In genomic region chr22:27844256-27844655, GRCh38 we compare ENCODE assay signal across 17 cellular contexts. TPM values are rescaled to one million over a fixed set of nuclear protein-coding genes. Genes with fewer than 3 reads are reported as not detected.
A peak's percentile ranks its signal among the peaks of the same experiment; 100 is the strongest.
DNase-seq lines count a peak whose midpoint lies in the region; TF ChIP-seq lines count a peak whose summit lies in the region.
"Had no signal": no experiment of that assay in that cellular context is flagged by ENCODE, and none has a peak within 500 bp of the region (broad histone marks: within the 10 kb centered on the region; RNA-seq: fewer than 3 reads in every experiment).

No MANE protein-coding gene starts in this region.

- TF ChIP-seq CTCF in HEK293 (tag by site-specific recombination; IDR thresholded peaks at IDR 0.05) (no peak), endodermal cell (conservative IDR thresholded peaks at IDR 0.05) (no peak), ovary (IDR thresholded peaks at IDR 0.05) (no peak), transverse colon (IDR thresholded peaks at IDR 0.05) (no peak)

- DNase-seq in D341Med (ENCODE audit: low spot score) (peak; percentile 9), endodermal cell (peak; percentile 43), ovary (no peak), transverse colon (no peak), NCI-H2227 (lab: John Stamatoyannopoulos, UW; ENCODE audit: unreplicated experiment) (no peak), NCI-H345 treated with DMSO at 0.1 percent for 48 hours (lab: John Stamatoyannopoulos, UW; ENCODE audit: unreplicated experiment) (no peak)
- DNase-seq in activated CD4-positive, alpha-beta T cell treated with anti-CD3 and anti-CD28 coated beads for 48 hours: no peak
- DNase-seq: ACHN; BE2C; C1 segment of cervical spinal cord; CD4-positive, CD25-positive, alpha-beta regulatory T cell; CD8-positive, alpha-beta memory T cell; COR-L47; H9 had no signal

- peaks cover 17% of the 10 kb centered on the region for H3K4me1 Mint-ChIP-seq in endodermal cell

- intact Hi-C loops in ovary (cut with DNase I): no loop called here
- intact Hi-C loops in transverse colon (cut with DNase I; ENCODE audit: low total_unique reads): no loop called here

- TF ChIP-seq POLR2A in ovary (IDR thresholded peaks at IDR 0.05) (no peak), transverse colon (IDR thresholded peaks at IDR 0.05) (no peak)

- peaks cover 2% of the 10 kb centered on the region for H3K27me3 Mint-ChIP-seq in endodermal cell (ENCODE audit: insufficient read depth)
- H3K27me3 Mint-ChIP-seq: CD4-positive, CD25-positive, alpha-beta regulatory T cell; CD8-positive, alpha-beta memory T cell; IgD-negative memory B cell had no signal

- H3K27me3 ChIP-seq in endodermal cell (ENCODE audit: control insufficient read depth, insufficient read depth, low read length, poor library complexity, severe bottlenecking) (no peaks in the 10 kb centered on the region), ovary (no peaks in the 10 kb centered on the region), transverse colon (no peaks in the 10 kb centered on the region)
- H3K27me3 ChIP-seq: BE2C had no signal

- no peak overlapping the region for H3K9ac ChIP-seq in endodermal cell (ENCODE audit: extremely low read depth, low read length, poor library complexity, severe bottlenecking)

- H3K4me3 ChIP-seq in HEK293 (ENCODE audit: low read depth, low read length) (no peak overlapping the region), endodermal cell (ENCODE audit: low read length) (no peak overlapping the region), ovary (no peak overlapping the region), transverse colon (no peak overlapping the region)

- CTCF ChIA-PET in HEK293 (lab: Yijun Ruan, JAX): interaction anchor here (0.5 to 0.6 kb wide), 2 partner anchors 144 to 481 kb away, joined by 3 read pairs; no protein-coding TSS in a partner anchor

- no peaks in the 10 kb centered on the region for H3K4me1 ChIP-seq in HEK293 (ENCODE audit: control insufficient read depth, insufficient read depth, low read length)
- peaks cover 5% of the 10 kb centered on the region for H3K4me1 ChIP-seq in endodermal cell (ENCODE audit: control insufficient read depth, insufficient read depth, low read length)
- peaks cover 6% of the 10 kb centered on the region for H3K4me1 ChIP-seq in ovary (ENCODE audit: insufficient read depth)
- no peaks in the 10 kb centered on the region for H3K4me1 ChIP-seq in transverse colon

- no peak overlapping the region for H3K27ac ChIP-seq in HEK293 (ENCODE audit: extremely low read depth, low read depth, low read length)
- no peak overlapping the region for H3K27ac ChIP-seq in endodermal cell (ENCODE audit: low read depth, low read length)
- peak overlapping the region; percentile 17 to 71 for H3K27ac ChIP-seq in ovary
- no peak overlapping the region for H3K27ac ChIP-seq in transverse colon

- TF ChIP-seq EP300 in ovary (IDR thresholded peaks at IDR 0.05) (no peak), transverse colon (IDR thresholded peaks at IDR 0.05; ENCODE audit: low read depth) (no peak)

- POLR2A ChIA-PET in HEK293 (lab: Yijun Ruan, JAX): no interaction called here

- peaks cover 13% of the 10 kb centered on the region for H3K36me3 Mint-ChIP-seq in endodermal cell (ENCODE audit: low read depth)

- in situ Hi-C loops in transverse colon (cut with MboI; ENCODE audit: low pct_ligation_motif_present in 1 of 4, low pct_unique_long_range_greater_than_20kb in 1 of 4, low sequenced_read_pairs in 3 of 4): no loop called here

- WGBS in endodermal cell (ENCODE audit: insufficient coverage in 1 of 2, insufficient read length in 1 of 2), 2 experiments: 87 to 93% methylated on average over 3 to 6 of the region's 6 CpGs
- WGBS in ovary, 3 donors: 88 to 92% (median 90%) methylated on average over 6 of the region's 6 CpGs
- 83 to 96% methylated on average over 2 to 6 of the region's 6 CpGs for WGBS in transverse colon (ENCODE audit: low coverage in 1 of 2), 2 donors

- no peaks in the 10 kb centered on the region for H3K9me3 ChIP-seq in HEK293 (ENCODE audit: control insufficient read depth, insufficient read depth, low read depth, low read length)
- no peaks in the 10 kb centered on the region for H3K9me3 ChIP-seq in endodermal cell (ENCODE audit: control insufficient read depth, low read length)
- H3K9me3 ChIP-seq in ovary: no peaks in the 10 kb centered on the region
- H3K9me3 ChIP-seq in transverse colon: no peaks in the 10 kb centered on the region
- H3K9me3 ChIP-seq: BE2C had no signal

- no peak overlapping the region for H3K4me3 Mint-ChIP-seq in endodermal cell
- H3K4me3 Mint-ChIP-seq: CD4-positive, CD25-positive, alpha-beta regulatory T cell; CD8-positive, alpha-beta memory T cell; H9; IgD-negative memory B cell had no signal

- H3K9me3 Mint-ChIP-seq in endodermal cell: no peaks in the 10 kb centered on the region
- H3K9me3 Mint-ChIP-seq: CD4-positive, CD25-positive, alpha-beta regulatory T cell; CD8-positive, alpha-beta memory T cell; H9; IgD-negative memory B cell had no signal

- peaks cover 6 to 38% of the 10 kb centered on the region in 2 experiments; a peak in 2 of 3 replicates for H3K36me3 ChIP-seq in HEK293 (ENCODE audit: control insufficient read depth in 2 of 2, insufficient read depth in 1 of 2, low read length in 2 of 2)
- H3K36me3 ChIP-seq in endodermal cell (ENCODE audit: control insufficient read depth, insufficient read depth, low read length): peaks cover 19% of the 10 kb centered on the region
- no peaks in the 10 kb centered on the region for H3K36me3 ChIP-seq in ovary
- no peaks in the 10 kb centered on the region for H3K36me3 ChIP-seq in transverse colon

- no peak overlapping the region for H3K27ac Mint-ChIP-seq in endodermal cell
- H3K27ac Mint-ChIP-seq: CD4-positive, CD25-positive, alpha-beta regulatory T cell; CD8-positive, alpha-beta memory T cell; IgD-negative memory B cell had no signal

TF ChIP-seq in HEK293, 187 proteins besides CTCF, POLR2A, EP300 and RAD21:
- TF ChIP-seq ZNF558 (tag by site-specific recombination; IDR thresholded peaks at IDR 0.05): no peak
- TF ChIP-seq GLIS1 (tag by site-specific recombination; IDR thresholded peaks at IDR 0.05): peak; percentile 65; the same call in 1 of the 2 replicates
- peak; percentile 61; the same call in 1 of the 2 replicates for TF ChIP-seq ZIC2 (tag by site-specific recombination; IDR thresholded peaks at IDR 0.05)
- TF ChIP-seq, protein P1, sequence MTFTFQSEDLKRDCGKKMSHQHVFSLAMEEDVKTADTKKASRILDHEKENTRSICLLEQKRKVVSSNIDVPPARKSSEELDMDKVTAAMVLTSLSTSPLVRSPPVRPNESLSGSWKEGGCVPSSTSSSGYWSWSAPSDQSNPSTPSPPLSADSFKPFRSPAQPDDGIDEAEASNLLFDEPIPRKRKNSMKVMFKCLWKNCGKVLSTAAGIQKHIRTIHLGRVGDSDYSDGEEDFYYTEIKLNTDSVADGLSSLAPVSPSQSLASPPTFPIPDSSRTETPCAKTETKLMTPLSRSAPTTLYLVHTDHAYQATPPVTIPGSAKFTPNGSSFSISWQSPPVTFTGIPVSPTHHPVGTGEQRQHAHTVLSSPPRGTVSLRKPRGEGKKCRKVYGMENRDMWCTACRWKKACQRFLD (tag by site-specific recombination; IDR thresholded peaks at IDR 0.05): no peak
- TF ChIP-seq ZNF18 (tag by site-specific recombination; IDR thresholded peaks at IDR 0.05): no peak

RNA-seq across cellular contexts. Expression of gene MN1, which starts 42.7 kb away (rescaled TPM):
- total RNA-seq in endodermal cell (10 to 100 TPM in 1 of 2 donors, 1 to 10 TPM in 1; 4.4 to 17.8 TPM), ovary (10 to 100 TPM; 10.6 to 33.5 (median 13.9) TPM), transverse colon (1 to 10 TPM; 1.1 to 4.2 (median 3.0) TPM)
- polyA plus RNA-seq in endodermal cell (2013, experiment 1 of 2): 41.5 TPM
- 44.1 TPM for polyA plus RNA-seq in endodermal cell (2013, experiment 2 of 2)
- 1 to 10 TPM; 6.7 to 7.7 TPM for polyA plus RNA-seq in ovary
- total RNA-seq: HepG2 had no signal
- polyA plus RNA-seq: CD8-positive, alpha-beta memory T cell; IgD-negative memory B cell had no signal

Comparison
In these comparisons a context has a peak if more than half of its experiments do, and no peak if none do; other contexts are left out.
1. DNase-seq: peak in D341Med (single experiment) and endodermal cell (single experiment); none in ovary (0 of 5), transverse colon (single experiment), NCI-H2227 (single experiment), activated CD4-positive, alpha-beta T cell treated with anti-CD3 and anti-CD28 coated beads for 48 hours (single experiment) and NCI-H345 treated with DMSO at 0.1 percent for 48 hours (single experiment).
2. H3K27ac ChIP-seq: peak in ovary (2 of 2); none in HEK293 (single experiment), endodermal cell (single experiment) and transverse colon (0 of 4).